32 cellular contexts compared by ENCODE assay signal in the genomic region with DNA sequence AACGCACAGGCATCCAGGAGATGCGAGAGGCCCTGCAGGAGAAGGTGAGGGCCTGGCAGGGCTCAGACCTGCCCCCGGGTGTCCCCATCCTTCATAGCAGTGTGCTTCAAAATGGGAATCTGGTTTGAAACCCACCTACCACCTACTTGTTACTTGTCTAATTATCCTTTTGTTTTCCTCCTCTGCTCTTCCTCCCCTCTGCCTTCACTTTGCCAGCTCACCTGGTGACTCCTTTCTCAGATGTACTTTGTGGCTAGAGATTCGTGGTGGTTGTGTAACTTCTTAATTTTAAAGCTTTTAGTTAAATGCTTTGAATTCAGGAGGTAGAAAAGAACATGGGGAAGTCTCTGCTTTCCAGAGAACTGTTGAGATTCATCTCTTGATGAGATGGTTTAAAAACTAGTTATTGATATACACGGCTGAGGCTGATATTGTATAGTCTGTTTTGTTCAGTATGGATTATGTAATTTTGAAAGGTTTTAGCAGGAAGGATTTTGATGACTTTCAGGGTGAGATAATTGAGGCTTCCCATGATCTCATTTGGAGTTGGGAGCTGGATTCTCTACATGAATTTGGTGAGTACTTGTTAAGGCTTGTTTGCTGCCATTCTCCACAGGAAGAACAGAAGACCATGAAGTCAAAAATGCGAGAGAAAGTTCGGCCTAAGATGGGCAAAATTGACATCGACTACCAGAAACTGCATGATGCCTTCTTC. TPM values are rescaled to one million over a fixed set of nuclear protein-coding genes. Genes with fewer than 3 reads are reported as not detected.
A peak's percentile ranks its signal among the peaks of the same experiment; 100 is the strongest.
DNase-seq lines count a peak whose midpoint lies in the region; ATAC-seq, FAIRE-seq and TF ChIP-seq lines count a peak whose summit lies in the region.
"Had no signal": no experiment of that assay in that cellular context is flagged by ENCODE, and none has a peak within 500 bp of the region (broad histone marks: within the 10 kb centered on the region; RNA-seq: fewer than 3 reads in every experiment).

No MANE protein-coding gene starts in this region.

- intact Hi-C loops in activated CD4-positive, alpha-beta T cell treated with anti-CD3 and anti-CD28 coated beads for 36 hours (cut with DNase I, micrococcal nuclease), result no loop called here

- H3K36me3 Mint-ChIP-seq in activated CD4-positive, alpha-beta T cell treated with anti-CD3 and anti-CD28 coated beads for 36 hours (ENCODE audit: low read depth), result peaks cover 82% of the 10 kb centered on the region
- H3K36me3 Mint-ChIP-seq in HFFc6 (ENCODE audit: low read depth) (peaks cover 63% of the 10 kb centered on the region), nephron progenitor cell (ENCODE audit: low read depth) (peaks cover 90% of the 10 kb centered on the region)

- DNase-seq in activated CD4-positive, alpha-beta T cell treated with anti-CD3 and anti-CD28 coated beads for 36 hours, result no peak
- DNase-seq in activated CD4-positive, alpha-beta T cell treated with anti-CD3 and anti-CD28 coated beads for 1 hour, result no peak
- DNase-seq in HFFc6 (no peak), bronchial epithelial cell (ENCODE audit: low read depth) (peak; percentile 57), nephron progenitor cell (no peak), GM19240 (ENCODE audit: insufficient read length, low spot score) (no peak), KG1 (lab: John Stamatoyannopoulos, UW) (no peak), kidney glomerular epithelial cell (lab: John Stamatoyannopoulos, UW) (no peak)
- DNase-seq: 8988T; activated CD4-positive, alpha-beta T cell treated with anti-CD3 and anti-CD28 coated beads for 48 hours; activated gamma-delta T cell treated with Interleukin-2 at 50 U/mL for 16 hours; aorta; CD4-positive, alpha-beta T cell; DMS 273 treated with DMSO at 0.1 percent for 48 hours; dorsolateral prefrontal cortex; naive thymus-derived CD8-positive, alpha-beta T cell; NCI-H187; NCI-H69; ovary; stimulated activated CD4-positive, alpha-beta T cell treated with anti-CD3 and anti-CD28 coated beads, Interleukin-4, amount 100 ng/mL, for 1 hour; stimulated activated naive CD4-positive, alpha-beta T cell treated with Interleukin-2 at 50 U/mL for 16 hours; tibial artery had no signal

- H3K27me3 Mint-ChIP-seq in activated CD4-positive, alpha-beta T cell treated with anti-CD3 and anti-CD28 coated beads for 36 hours, result no peaks in the 10 kb centered on the region
- H3K27me3 Mint-ChIP-seq in HFFc6 (ENCODE audit: insufficient read depth) (no peaks in the 10 kb centered on the region; the same call in 1 of the 2 replicates), nephron progenitor cell (ENCODE audit: low read depth, poor library complexity) (peaks cover 2% of the 10 kb centered on the region)
- H3K27me3 Mint-ChIP-seq: CD4-positive, alpha-beta T cell; central memory CD8-positive, alpha-beta T cell; naive thymus-derived CD8-positive, alpha-beta T cell had no signal

- no peak for ATAC-seq in activated CD4-positive, alpha-beta T cell treated with anti-CD3 and anti-CD28 coated beads for 36 hours
- ATAC-seq: left colon; naive thymus-derived CD8-positive, alpha-beta T cell had no signal

- no peak for TF ChIP-seq CTCF in HFFc6 (IDR thresholded peaks at IDR 0.05)
- no peak for TF ChIP-seq CTCF in bronchial epithelial cell (IDR thresholded peaks at IDR 0.05; ENCODE audit: insufficient read depth, low read length, severe bottlenecking)
- TF ChIP-seq CTCF in nephron progenitor cell (IDR thresholded peaks at IDR 0.05), result no peak

- no peak for FAIRE-seq in bronchial epithelial cell (lab: Jason Lieb, UNC)
- FAIRE-seq: endothelial cell of umbilical vein, RCC 7860 had no signal

- H3K9me3 Mint-ChIP-seq in activated CD4-positive, alpha-beta T cell treated with anti-CD3 and anti-CD28 coated beads for 36 hours (ENCODE audit: low read depth), result no peaks in the 10 kb centered on the region
- no peaks in the 10 kb centered on the region for H3K9me3 Mint-ChIP-seq in HFFc6
- H3K9me3 Mint-ChIP-seq in nephron progenitor cell, result peaks cover 17% of the 10 kb centered on the region
- H3K9me3 Mint-ChIP-seq: CD4-positive, alpha-beta T cell; central memory CD8-positive, alpha-beta T cell had no signal

- H3K4me3 ChIP-seq in bronchial epithelial cell (ENCODE audit: low read depth, low read length), result no peak overlapping the region
- H3K4me3 ChIP-seq: dorsolateral prefrontal cortex, HAP-1, ovary, right atrium auricular region, SJSA1, spleen, tibial artery had no signal

- peak overlapping the region; percentile 49 for H3K27ac Mint-ChIP-seq in activated CD4-positive, alpha-beta T cell treated with anti-CD3 and anti-CD28 coated beads for 36 hours
- H3K27ac Mint-ChIP-seq in HFFc6, result peak overlapping the region; percentile 0; the same call in 1 of the 2 replicates
- H3K27ac Mint-ChIP-seq in nephron progenitor cell, result peak overlapping the region; percentile 23

- no peak overlapping the region for H3K4me3 Mint-ChIP-seq in activated CD4-positive, alpha-beta T cell treated with anti-CD3 and anti-CD28 coated beads for 36 hours
- H3K4me3 Mint-ChIP-seq in HFFc6, result no peak overlapping the region
- H3K4me3 Mint-ChIP-seq in nephron progenitor cell, result no peak overlapping the region
- H3K4me3 Mint-ChIP-seq: CD4-positive, alpha-beta T cell; central memory CD8-positive, alpha-beta T cell; naive thymus-derived CD8-positive, alpha-beta T cell had no signal

- H3K36me3 ChIP-seq in bronchial epithelial cell (ENCODE audit: control insufficient read depth, insufficient read depth, low read length), result peaks cover 43% of the 10 kb centered on the region
- H3K36me3 ChIP-seq: ovary had no signal

- CTCF ChIA-PET in activated CD4-positive, alpha-beta T cell treated with anti-CD3 and anti-CD28 coated beads for 36 hours (lab: Charles Lee), result interaction anchor here (0.7 to 2.6 kb wide), 4 partner anchors 8 to 29 kb away, joined by 3 to 13 read pairs (median 3); no protein-coding TSS in a partner anchor

- H3K4me1 Mint-ChIP-seq in activated CD4-positive, alpha-beta T cell treated with anti-CD3 and anti-CD28 coated beads for 36 hours, result peaks cover 44% of the 10 kb centered on the region
- H3K4me1 Mint-ChIP-seq in HFFc6 (ENCODE audit: low read depth) (peaks cover 5% of the 10 kb centered on the region), nephron progenitor cell (no peaks in the 10 kb centered on the region)

- POLR2A ChIA-PET in activated CD4-positive, alpha-beta T cell treated with anti-CD3 and anti-CD28 coated beads for 36 hours (lab: Charles Lee), result interaction anchor here (1.0 to 1.2 kb wide), 2 partner anchors 9 to 11 kb away, joined by 3 to 4 read pairs; no protein-coding TSS in a partner anchor

- no peaks in the 10 kb centered on the region for H3K27me3 ChIP-seq in bronchial epithelial cell (ENCODE audit: control insufficient read depth, insufficient read depth, low read length)
- H3K27me3 ChIP-seq: dorsolateral prefrontal cortex, ovary, right atrium auricular region, SJSA1, spleen, tibial artery had no signal

RNA-seq across cellular contexts. Expression of gene SF3B2, which starts 8.0 kb away (rescaled TPM):
- total RNA-seq in activated CD4-positive, alpha-beta T cell treated with anti-CD3 and anti-CD28 coated beads for 36 hours, result 100 to 1,000 TPM; 265 to 270 TPM
- 100 to 1,000 TPM; 199 to 240 (median 222) TPM for total RNA-seq in HFFc6 (2021; fragmentation: NEBNext Ultra II Directional; extraction: Animal tissue kit (Norgen Biotek cat#: 25700))
- total RNA-seq in bronchial epithelial cell, result 88.2 and 91.0 TPM in 2 replicates

RNA-seq across cellular contexts. Expression of gene PACS1, which starts 9.9 kb away (rescaled TPM):
- 10 to 100 TPM; 76.6 to 90.7 TPM for total RNA-seq in activated CD4-positive, alpha-beta T cell treated with anti-CD3 and anti-CD28 coated beads for 36 hours
- 100 to 1,000 TPM in 2 of 6 experiments, 10 to 100 TPM in 4; 82.8 to 114 (median 91.8) TPM for total RNA-seq in HFFc6 (2021; fragmentation: NEBNext Ultra II Directional; extraction: Animal tissue kit (Norgen Biotek cat#: 25700))
- 6.8 and 7.0 TPM in 2 replicates for total RNA-seq in bronchial epithelial cell

RNA-seq across cellular contexts. Expression of gene GAL3ST3, which starts 11.2 kb away (rescaled TPM):
- total RNA-seq in activated CD4-positive, alpha-beta T cell treated with anti-CD3 and anti-CD28 coated beads for 36 hours, result under 1 TPM; 0.51 to 0.69 TPM
- total RNA-seq in HFFc6 (2021; fragmentation: NEBNext Ultra II Directional; extraction: Animal tissue kit (Norgen Biotek cat#: 25700)), result under 1 TPM in 1 of 6 experiments, not detected in 5; 0.14 TPM
- not detected in 2 replicates for total RNA-seq in bronchial epithelial cell
- total RNA-seq: aorta; CD4-positive, alpha-beta T cell; endothelial cell of umbilical vein; left colon; LHCN-M2; naive thymus-derived CD8-positive, alpha-beta T cell; SJSA1; spleen; T-helper 1 cell treated with Interleukin-12 subunit alpha and Interleukin-12 subunit beta and Interleukin-4 antibody, amounts not matched to agents 30 ng/mL and 1 ng/mL, for 36 hours had no signal

RNA-seq across cellular contexts. Expression of gene CATSPER1, which starts 33.8 kb away (rescaled TPM):
- not detected for total RNA-seq in activated CD4-positive, alpha-beta T cell treated with anti-CD3 and anti-CD28 coated beads for 36 hours
- 1 to 10 TPM; 2.1 to 3.8 (median 2.7) TPM for total RNA-seq in HFFc6 (2021; fragmentation: NEBNext Ultra II Directional; extraction: Animal tissue kit (Norgen Biotek cat#: 25700))
- total RNA-seq in bronchial epithelial cell, result 0.26 TPM in 1 of 2 replicates, not detected in the other
- total RNA-seq: CD4-positive, alpha-beta T cell; naive thymus-derived CD8-positive, alpha-beta T cell; right atrium auricular region; T-helper 1 cell treated with Interleukin-12 subunit alpha and Interleukin-12 subunit beta and Interleukin-4 antibody, amounts not matched to agents 30 ng/mL and 1 ng/mL, for 36 hours had no signal

RNA-seq across cellular contexts. Expression of gene CST6, which starts 48.3 kb away (rescaled TPM):
- not detected for total RNA-seq in activated CD4-positive, alpha-beta T cell treated with anti-CD3 and anti-CD28 coated beads for 36 hours
- under 1 TPM in 2 of 6 experiments, not detected in 4; 0.33 to 0.83 TPM for total RNA-seq in HFFc6 (2021; fragmentation: NEBNext Ultra II Directional; extraction: Animal tissue kit (Norgen Biotek cat#: 25700))
- 3.9 and 4.4 TPM in 2 replicates for total RNA-seq in bronchial epithelial cell
- total RNA-seq: CD4-positive, alpha-beta T cell; left colon; LHCN-M2; naive thymus-derived CD8-positive, alpha-beta T cell; SJSA1; spleen had no signal
